In genomic region chr20:1338801-1339200, GRCh38 we compare ENCODE assay signal across 22 cellular contexts.
"Had no signal": no experiment of that assay in that cellular context is flagged by ENCODE, and none has a peak within 500 bp of the region (broad histone marks: within the 10 kb centered on the region; RNA-seq: fewer than 3 reads in every experiment).

No MANE protein-coding gene starts in this region.

- H3K27ac ChIP-seq: neutrophil, testis had no signal

- H3K9me3 Mint-ChIP-seq: activated CD4-positive, alpha-beta memory T cell treated with anti-CD3 and anti-CD28 coated beads for 36 hours; activated naive CD8-positive, alpha-beta T cell treated with anti-CD3 and anti-CD28 coated beads for 36 hours; activated T-helper 17 cell treated with anti-CD3 and anti-CD28 coated beads, Interleukin-2, amount 50 U/mL, for 72 hours; natural killer cell; stimulated activated naive CD8-positive, alpha-beta T cell treated with anti-CD3 and anti-CD28 coated beads, Interleukin-15, Interleukin-2, amounts not matched to agents 100 ng/mL and 50 ng/mL, for 24 hours; WTC11 had no signal

- H3K4me3 ChIP-seq: dorsolateral prefrontal cortex, gastroesophageal sphincter, heart right ventricle, testis had no signal

- H3K27me3 ChIP-seq: dorsolateral prefrontal cortex, gastroesophageal sphincter, heart right ventricle, neutrophil, testis had no signal

- H3K27ac Mint-ChIP-seq: activated CD4-positive, alpha-beta memory T cell treated with anti-CD3 and anti-CD28 coated beads for 36 hours; activated CD4-positive, alpha-beta T cell treated with anti-CD3 and anti-CD28 coated beads for 36 hours; activated naive CD8-positive, alpha-beta T cell treated with anti-CD3 and anti-CD28 coated beads for 36 hours; activated T-helper 17 cell treated with anti-CD3 and anti-CD28 coated beads, Interleukin-2, amount 50 U/mL, for 72 hours; natural killer cell; stimulated activated naive CD8-positive, alpha-beta T cell treated with anti-CD3 and anti-CD28 coated beads, Interleukin-15, Interleukin-2, amounts not matched to agents 100 ng/mL and 50 ng/mL, for 24 hours; WTC11 had no signal

- H3K36me3 ChIP-seq: heart right ventricle, neutrophil had no signal

- H3K36me3 Mint-ChIP-seq: natural killer cell, WTC11 had no signal

- H3K4me3 Mint-ChIP-seq: activated CD4-positive, alpha-beta memory T cell treated with anti-CD3 and anti-CD28 coated beads for 36 hours; activated CD4-positive, alpha-beta T cell treated with anti-CD3 and anti-CD28 coated beads for 36 hours; activated naive CD8-positive, alpha-beta T cell treated with anti-CD3 and anti-CD28 coated beads for 36 hours; activated T-helper 17 cell treated with anti-CD3 and anti-CD28 coated beads, Interleukin-2, amount 50 U/mL, for 72 hours; natural killer cell; stimulated activated naive CD8-positive, alpha-beta T cell treated with anti-CD3 and anti-CD28 coated beads, Interleukin-15, Interleukin-2, amounts not matched to agents 100 ng/mL and 50 ng/mL, for 24 hours; WTC11 had no signal

- ATAC-seq: activated CD4-positive, alpha-beta T cell treated with anti-CD3 and anti-CD28 coated beads for 36 hours; activated T-helper 17 cell treated with anti-CD3 and anti-CD28 coated beads, Interleukin-2, amount 50 U/mL, for 72 hours; gastroesophageal sphincter; heart right ventricle; left ventricle myocardium superior; natural killer cell; WTC11 had no signal

- H3K9me3 ChIP-seq: gastroesophageal sphincter, heart right ventricle, neutrophil, testis had no signal

- H3K27me3 Mint-ChIP-seq: activated CD4-positive, alpha-beta memory T cell treated with anti-CD3 and anti-CD28 coated beads for 36 hours; activated CD4-positive, alpha-beta T cell treated with anti-CD3 and anti-CD28 coated beads for 36 hours; activated naive CD8-positive, alpha-beta T cell treated with anti-CD3 and anti-CD28 coated beads for 36 hours; activated T-helper 17 cell treated with anti-CD3 and anti-CD28 coated beads, Interleukin-2, amount 50 U/mL, for 72 hours; stimulated activated naive CD8-positive, alpha-beta T cell treated with anti-CD3 and anti-CD28 coated beads, Interleukin-15, Interleukin-2, amounts not matched to agents 100 ng/mL and 50 ng/mL, for 24 hours had no signal

- DNase-seq: activated CD4-positive, alpha-beta memory T cell treated with anti-CD3 and anti-CD28 coated beads for 36 hours; activated CD4-positive, alpha-beta T cell treated with anti-CD3 and anti-CD28 coated beads for 36 hours; activated naive CD4-positive, alpha-beta T cell; activated naive CD8-positive, alpha-beta T cell treated with anti-CD3 and anti-CD28 coated beads for 36 hours; activated T-cell treated with anti-CD3 and anti-CD28 coated beads, Interleukin-2, amount 50 U/mL, for 1 hour; amniotic stem cell; central memory CD4-positive, alpha-beta T cell; dorsolateral prefrontal cortex; erythroblast; heart right ventricle; left ventricle myocardium superior; mesendoderm; natural killer cell; stimulated activated CD4-positive, alpha-beta T cell treated with anti-CD3 and anti-CD28 coated beads, Interleukin-12 subunit alpha, Interleukin-12 subunit beta, amount 100 ng/mL, for 4 hours; stimulated activated CD4-positive, alpha-beta T cell treated with anti-CD3 and anti-CD28 coated beads, Interleukin-2, amount 100 ng/mL, for 24 hours; SW 1271; testis had no signal
